In genomic region chr7:101165958-101166602, GRCh38 we compare ENCODE assay signal across 1 cellular context.
A peak's percentile ranks its signal among the peaks of the same experiment; 100 is the strongest.
TF ChIP-seq lines count a peak whose summit lies in the region.

No MANE protein-coding gene starts in this region.

TF ChIP-seq in endothelial cell of umbilical vein, 7 proteins besides CTCF, POLR2A, EP300 and RAD21:
- no peak for TF ChIP-seq JUN (IDR thresholded peaks at IDR 0.05; ENCODE audit: borderline replicate concordance, insufficient read depth, insufficient read length, low read depth)
- TF ChIP-seq POLR2AphosphoS5 (IDR thresholded peaks at IDR 0.05; ENCODE audit: insufficient read depth, low read depth, low read length), result no peak
- TF ChIP-seq MYC (IDR thresholded peaks at IDR 0.05; ENCODE audit: low read depth, low read length), result no peak
- TF ChIP-seq GATA2 (IDR thresholded peaks at IDR 0.05; ENCODE audit: insufficient read depth, insufficient read length, low read depth, low read length), result no peak
- no peak for TF ChIP-seq MAX (IDR thresholded peaks at IDR 0.05; ENCODE audit: insufficient read depth, insufficient read length)
- TF ChIP-seq FOS (IDR thresholded peaks at IDR 0.05; ENCODE audit: borderline replicate concordance, insufficient read depth, low read length), result no peak
- peak; percentile 41 for TF ChIP-seq EZH2 (IDR thresholded peaks at IDR 0.05; ENCODE audit: borderline replicate concordance, low read depth, low read length, severe bottlenecking)
TF ChIP-seq in endothelial cell of umbilical vein: peak in this region for 1.
